ENCODE assay signal across 1 cellular context in genomic region chr5:179825655-179826182, GRCh38.
TF ChIP-seq lines count a peak whose summit lies in the region.

No MANE protein-coding gene starts in this region.

TF ChIP-seq in A549, 52 proteins besides CTCF, POLR2A, EP300 and RAD21 (continued from another document):
- TF ChIP-seq POLR2AphosphoS2 (conservative IDR thresholded peaks at IDR 0.05; ENCODE audit: low read length), result peak; percentile 66
